8 cellular contexts compared by ENCODE assay signal in the genomic region with DNA sequence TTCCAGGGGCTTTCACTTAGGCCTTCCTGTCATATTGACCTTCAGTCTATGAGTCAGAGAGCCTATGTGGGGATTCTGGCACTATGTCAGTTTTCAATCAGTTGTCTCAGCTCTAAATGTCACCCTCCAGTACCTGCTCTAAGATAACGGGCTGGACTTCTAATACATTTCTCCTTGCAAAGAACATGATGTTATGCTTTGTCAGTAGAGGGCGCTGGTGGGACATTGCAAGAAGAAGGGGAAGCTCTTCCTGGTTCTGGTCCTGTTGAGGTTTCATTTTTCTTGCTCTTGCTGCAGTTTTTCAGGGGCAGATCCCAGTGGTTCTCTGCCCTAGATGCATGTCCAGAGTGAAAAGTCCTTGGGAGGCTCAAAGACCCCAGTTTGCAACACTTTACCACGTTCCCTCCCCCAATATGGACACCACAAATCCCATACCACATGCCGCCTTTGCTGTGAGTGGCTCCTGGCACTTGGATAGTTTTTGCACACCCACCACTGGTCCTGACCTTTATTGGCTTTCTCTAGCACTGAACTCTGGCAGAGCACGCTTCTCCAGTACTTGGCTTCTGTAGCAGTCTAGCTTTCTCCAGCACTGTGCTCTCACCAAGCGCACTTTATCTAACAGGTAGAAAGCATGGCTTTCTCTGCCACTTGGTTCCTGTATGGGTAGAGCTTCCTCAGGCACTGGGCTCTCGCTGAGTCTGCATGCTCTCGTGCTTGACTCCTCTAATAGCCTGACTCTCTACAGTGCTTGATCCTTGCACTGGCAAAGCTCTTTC. TPM values are rescaled to one million over a fixed set of nuclear protein-coding genes. Genes with fewer than 3 reads are reported as not detected.
DNase-seq lines count a peak whose midpoint lies in the region; ATAC-seq lines count a peak whose summit lies in the region.

No MANE protein-coding gene starts in this region.

- peak; percentile 93 for DNase-seq in DMS 273 (lab: John Stamatoyannopoulos, UW; ENCODE audit: unreplicated experiment)
- DNase-seq in NCI-H446 (lab: John Stamatoyannopoulos, UW), result peak; percentile 66 to 86
- DNase-seq in activated CD4-positive, CD25-positive, alpha-beta regulatory T cell treated with anti-CD3 and anti-CD28 coated beads, Interleukin-2, amount 50 U/mL, for 72 hours, result peak; percentile 74
- DNase-seq in cerebellum (ENCODE audit: low spot score), result peak; percentile 60
- DNase-seq in left lobe of liver (ENCODE audit: low spot score), result peak; percentile 71
- DNase-seq in stimulated activated CD4-positive, alpha-beta T cell treated with anti-CD3 and anti-CD28 coated beads, Interleukin-2, amount 100 ng/mL, for 4 hours (ENCODE audit: low read depth), result peak; percentile 79

- ATAC-seq in HG02938 (IDR thresholded peaks at IDR 0.05; ENCODE audit: unreplicated experiment), result peak; percentile 62
- peak; percentile 94 for ATAC-seq in left lobe of liver
- ATAC-seq in GM18498 (IDR thresholded peaks at IDR 0.05; ENCODE audit: unreplicated experiment), result no peak

RNA-seq across cellular contexts. Expression of a gene that starts 49.0 kb away (rescaled TPM):
- total RNA-seq in cerebellum (37.0 TPM), left lobe of liver (6.2 TPM)

RNA-seq across cellular contexts. Expression of a gene that starts 51.6 kb away (rescaled TPM):
- 0.36 TPM for total RNA-seq in cerebellum
- 0.58 TPM for total RNA-seq in left lobe of liver

RNA-seq across cellular contexts. Expression of a gene that starts 57.9 kb away (rescaled TPM):
- total RNA-seq in cerebellum (13.2 TPM), left lobe of liver (4.6 TPM)
